1 cellular context compared by ENCODE assay signal in the genomic region with DNA sequence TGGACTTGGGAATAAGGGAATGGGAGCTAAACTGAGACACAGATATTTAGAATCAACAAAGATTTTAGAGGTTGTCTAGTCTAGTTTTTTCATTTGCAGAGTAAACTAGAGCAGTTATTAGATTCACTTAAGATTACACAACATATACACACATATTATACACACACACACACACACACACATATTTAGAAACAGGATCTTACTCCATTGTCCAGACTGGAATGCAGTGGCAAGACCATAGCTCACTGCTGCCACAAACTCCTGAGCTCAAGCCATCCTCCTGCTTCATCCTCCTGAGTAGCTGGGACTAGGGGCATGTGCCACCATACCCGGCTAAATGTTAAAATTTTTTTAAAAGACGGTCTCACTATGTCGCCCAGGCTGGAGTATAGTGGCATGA.
TF ChIP-seq lines count a peak whose summit lies in the region.

No MANE protein-coding gene starts in this region.

TF ChIP-seq in IMR-90, 13 proteins besides CTCF, POLR2A, EP300 and RAD21:
- TF ChIP-seq RFX5 (IDR thresholded peaks at IDR 0.05; ENCODE audit: low read depth, low read length) (no peak), MAZ (IDR thresholded peaks at IDR 0.05; ENCODE audit: borderline replicate concordance, low read depth, low read length) (no peak), BHLHE40 (IDR thresholded peaks at IDR 0.05; ENCODE audit: low read depth, low read length) (no peak), SMC3 (IDR thresholded peaks at IDR 0.05; ENCODE audit: low read depth, low read length) (no peak), RCOR1 (IDR thresholded peaks at IDR 0.05; ENCODE audit: insufficient replicate concordance, low read length) (no peak)
- TF ChIP-seq, protein P1, sequence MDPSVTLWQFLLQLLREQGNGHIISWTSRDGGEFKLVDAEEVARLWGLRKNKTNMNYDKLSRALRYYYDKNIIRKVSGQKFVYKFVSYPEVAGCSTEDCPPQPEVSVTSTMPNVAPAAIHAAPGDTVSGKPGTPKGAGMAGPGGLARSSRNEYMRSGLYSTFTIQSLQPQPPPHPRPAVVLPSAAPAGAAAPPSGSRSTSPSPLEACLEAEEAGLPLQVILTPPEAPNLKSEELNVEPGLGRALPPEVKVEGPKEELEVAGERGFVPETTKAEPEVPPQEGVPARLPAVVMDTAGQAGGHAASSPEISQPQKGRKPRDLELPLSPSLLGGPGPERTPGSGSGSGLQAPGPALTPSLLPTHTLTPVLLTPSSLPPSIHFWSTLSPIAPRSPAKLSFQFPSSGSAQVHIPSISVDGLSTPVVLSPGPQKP (IDR thresholded peaks at IDR 0.05; ENCODE audit: borderline replicate concordance, low read depth, low read length), result no peak
- TF ChIP-seq, protein P2, sequence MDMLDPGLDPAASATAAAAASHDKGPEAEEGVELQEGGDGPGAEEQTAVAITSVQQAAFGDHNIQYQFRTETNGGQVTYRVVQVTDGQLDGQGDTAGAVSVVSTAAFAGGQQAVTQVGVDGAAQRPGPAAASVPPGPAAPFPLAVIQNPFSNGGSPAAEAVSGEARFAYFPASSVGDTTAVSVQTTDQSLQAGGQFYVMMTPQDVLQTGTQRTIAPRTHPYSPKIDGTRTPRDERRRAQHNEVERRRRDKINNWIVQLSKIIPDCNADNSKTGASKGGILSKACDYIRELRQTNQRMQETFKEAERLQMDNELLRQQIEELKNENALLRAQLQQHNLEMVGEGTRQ (IDR thresholded peaks at IDR 0.05; ENCODE audit: low read depth, low read length), result no peak
